Comparison of ENCODE assay signal across 26 cellular contexts in genomic region chr5:118068886-118069285, GRCh38.
"Had no signal": no experiment of that assay in that cellular context is flagged by ENCODE, and none has a peak within 500 bp of the region (broad histone marks: within the 10 kb centered on the region; RNA-seq: fewer than 3 reads in every experiment).

No MANE protein-coding gene starts in this region.

- H2AFZ ChIP-seq: hepatocyte had no signal

- H3K79me2 ChIP-seq: hepatocyte had no signal

- DNase-seq: activated CD4-positive, alpha-beta memory T cell treated with anti-CD3 and anti-CD28 coated beads, Interleukin-2, amount 10 ng/mL, durations not matched to agents 7 days and 5 days; activated CD4-positive, alpha-beta T cell treated with anti-CD3 and anti-CD28 coated beads for 36 hours; activated CD4-positive, alpha-beta T cell treated with anti-CD3 and anti-CD28 coated beads, Interleukin-2, amount 10 ng/mL, durations not matched to agents 7 days and 5 days; activated CD4-positive, alpha-beta T cell treated with anti-CD3 and anti-CD28 coated beads, Interleukin-2, amount 50 U/mL, for 4 hours; activated CD4-positive, CD25-positive, alpha-beta regulatory T cell; activated CD4-positive, CD25-positive, alpha-beta regulatory T cell treated with anti-CD3 and anti-CD28 coated beads, Interleukin-2, amount 50 U/mL, for 72 hours; activated effector memory CD4-positive, alpha-beta T cell treated with anti-CD3 and anti-CD28 coated beads, Interleukin-2, amount 50 U/mL, for 16 hours; activated naive CD4-positive, alpha-beta T cell treated with anti-CD3 and anti-CD28 coated beads for 36 hours; activated naive CD8-positive, alpha-beta T cell treated with anti-CD3 and anti-CD28 coated beads for 36 hours; activated naive CD8-positive, alpha-beta T cell treated with anti-CD3 and anti-CD28 coated beads, Interleukin-2, amount 50 U/mL, for 24 hours; activated T-cell treated with anti-CD3 and anti-CD28 coated beads, Interleukin-2, amount 50 U/mL, for 1 hour; activated T-cell treated with anti-CD3 and anti-CD28 coated beads, Interleukin-2, amount 50 U/mL, for 48 hours; adrenal gland; amygdala; aorta; central memory CD4-positive, alpha-beta T cell; effector CD8-positive, alpha-beta T cell; esophagus squamous epithelium; foreskin melanocyte; heart right ventricle; T-helper 2 cell had no signal

- ATAC-seq: activated CD4-positive, alpha-beta T cell treated with anti-CD3 and anti-CD28 coated beads for 36 hours; activated naive CD8-positive, alpha-beta T cell treated with anti-CD3 and anti-CD28 coated beads, Interleukin-2, amount 50 U/mL, for 24 hours; gastroesophageal sphincter; heart right ventricle had no signal

- H3K4me2 ChIP-seq: hepatocyte had no signal

- H3K27me3 ChIP-seq: adrenal gland, breast epithelium, cardiac muscle cell, esophagus squamous epithelium, gastroesophageal sphincter, heart right ventricle, hepatocyte had no signal

- H3K27ac ChIP-seq: adrenal gland, breast epithelium, cardiac muscle cell, epithelial cell of prostate, esophagus squamous epithelium, gastroesophageal sphincter, heart right ventricle, hepatocyte had no signal

- H3K4me3 ChIP-seq: adrenal gland, breast epithelium, cardiac muscle cell, esophagus squamous epithelium, gastroesophageal sphincter, heart right ventricle, hepatocyte had no signal

- H3K36me3 ChIP-seq: adrenal gland, breast epithelium, cardiac muscle cell, esophagus squamous epithelium, gastroesophageal sphincter, heart right ventricle had no signal

- H3K9me3 ChIP-seq: adrenal gland, breast epithelium, esophagus squamous epithelium, gastroesophageal sphincter, heart right ventricle had no signal
